Comparison of ENCODE assay signal across 8 cellular contexts in genomic region chr11:33161120-33162005, GRCh38. TPM values are rescaled to one million over a fixed set of nuclear protein-coding genes. Genes with fewer than 3 reads are reported as not detected.
DNase-seq lines count a peak whose midpoint lies in the region; FAIRE-seq and TF ChIP-seq lines count a peak whose summit lies in the region.

Gene CSTF3, minus strand, starts transcription at chr11:33161480. Its CDS starts 155 bp downstream, at chr11:33161325.

- H3K79me1 ChIP-seq in neuronal stem cell (ENCODE audit: low read depth, low read length), result peaks cover 1% of the 10 kb centered on the region

- H3K9me3 ChIP-seq in SK-N-MC (ENCODE audit: low read depth, low read length) (no peaks in the 10 kb centered on the region), neuronal stem cell (replicated peaks in 1 of 2; ENCODE audit: control insufficient read depth in 2 of 2, insufficient read depth in 1 of 2, low read depth in 1 of 2, low read length in 2 of 2) (peaks cover 0 to 21% of the 10 kb centered on the region in 2 donors)

- FAIRE-seq in frontal cortex (lab: Jason Lieb, UNC), result peak; percentile 96

- H3K18ac ChIP-seq in neuronal stem cell (ENCODE audit: low read length), result no peak within 1 kb of the TSS

- H3K4me2 ChIP-seq in neuronal stem cell (ENCODE audit: insufficient read depth, low read length, poor library complexity, severe bottlenecking), result peak within 1 kb of the TSS; percentile 56

- H3K4ac ChIP-seq in neuronal stem cell (ENCODE audit: low read length), result no peak within 1 kb of the TSS

- no peak within 1 kb of the TSS for H4K8ac ChIP-seq in neuronal stem cell (ENCODE audit: low read depth, low read length)

- no peak within 1 kb of the TSS for H3K23ac ChIP-seq in neuronal stem cell (ENCODE audit: low read depth, low read length, poor library complexity)

- peaks cover 2% of the 10 kb centered on the region for H3K27me3 Mint-ChIP-seq in HFFc6 (ENCODE audit: insufficient read depth)
- no peaks in the 10 kb centered on the region for H3K27me3 Mint-ChIP-seq in activated naive CD4-positive, alpha-beta T cell treated with anti-CD3 and anti-CD28 coated beads, Interleukin-2, amount 10 ng/mL, durations not matched to agents 7 days and 5 days

- CTCF ChIA-PET in activated naive CD4-positive, alpha-beta T cell treated with anti-CD3 and anti-CD28 coated beads, Interleukin-2, amount 10 ng/mL, durations not matched to agents 7 days and 5 days (lab: Charles Lee), result interaction anchor here (1.0 kb wide), 1 partner anchor 8 kb away, joined by 3 read pairs; no protein-coding TSS in a partner anchor

- no peak within 1 kb of the TSS for H4K91ac ChIP-seq in neuronal stem cell (ENCODE audit: low read depth, low read length, poor library complexity)

- peak within 1 kb of the TSS; percentile 88 for H2AFZ ChIP-seq in neuronal stem cell (ENCODE audit: low read length)

- H2BK120ac ChIP-seq in neuronal stem cell (ENCODE audit: low read depth, low read length), result no peak within 1 kb of the TSS

- H3K36me3 Mint-ChIP-seq in HFFc6 (ENCODE audit: low read depth), result peaks cover 40% of the 10 kb centered on the region
- H3K36me3 Mint-ChIP-seq in activated naive CD4-positive, alpha-beta T cell treated with anti-CD3 and anti-CD28 coated beads, Interleukin-2, amount 10 ng/mL, durations not matched to agents 7 days and 5 days, result peaks cover 24% of the 10 kb centered on the region

- peak; percentile 71 for TF ChIP-seq POLR2A in NB4 (IDR thresholded peaks at IDR 0.05; ENCODE audit: extremely low read depth, insufficient read length)

- TF ChIP-seq CTCF in GM06990 (IDR thresholded peaks at IDR 0.05; ENCODE audit: insufficient read depth, low read length, poor library complexity, severe bottlenecking) (no peak), HFFc6 (IDR thresholded peaks at IDR 0.05) (peak; percentile 80), NB4 (IDR thresholded peaks at IDR 0.05; ENCODE audit: low read depth, low read length) (no peak), subcutaneous adipose tissue (IDR thresholded peaks at IDR 0.05; ENCODE audit: low read depth) (no peak)

- H3K9ac ChIP-seq in SK-N-MC (ENCODE audit: insufficient read length), result peak within 1 kb of the TSS; percentile 100
- peak within 1 kb of the TSS; percentile 64 for H3K9ac ChIP-seq in neuronal stem cell (ENCODE audit: low read depth, low read length, poor library complexity)

- peak within 1 kb of the TSS; percentile 99 for H3K27ac Mint-ChIP-seq in HFFc6
- H3K27ac Mint-ChIP-seq in activated naive CD4-positive, alpha-beta T cell treated with anti-CD3 and anti-CD28 coated beads, Interleukin-2, amount 10 ng/mL, durations not matched to agents 7 days and 5 days, result peak within 1 kb of the TSS; percentile 95

- peak within 1 kb of the TSS; percentile 33 for H2AK5ac ChIP-seq in neuronal stem cell (ENCODE audit: low read depth, low read length)

- H2BK15ac ChIP-seq in neuronal stem cell (ENCODE audit: low read length), result no peak within 1 kb of the TSS

- no peak within 1 kb of the TSS for H2BK5ac ChIP-seq in neuronal stem cell (ENCODE audit: low read length)

- peak within 1 kb of the TSS; percentile 41 for H2BK12ac ChIP-seq in neuronal stem cell (ENCODE audit: low read length)

- H3K27ac ChIP-seq in SK-N-MC (peak within 1 kb of the TSS; percentile 97), neuronal stem cell (replicated peaks; ENCODE audit: low read length) (peak within 1 kb of the TSS; percentile 84)

- H3K4me3 Mint-ChIP-seq in HFFc6, result peak within 1 kb of the TSS; percentile 100
- peak within 1 kb of the TSS; percentile 100 for H3K4me3 Mint-ChIP-seq in activated naive CD4-positive, alpha-beta T cell treated with anti-CD3 and anti-CD28 coated beads, Interleukin-2, amount 10 ng/mL, durations not matched to agents 7 days and 5 days

- DNase-seq in GM06990 (ENCODE audit: extremely low read depth, insufficient read length) (peak; percentile 88), HFFc6 (peak; percentile 98), NB4 (ENCODE audit: low read depth) (peak; percentile 98), SK-N-MC (ENCODE audit: low read depth, low spot score) (peak; percentile 96), frontal cortex (ENCODE audit: low spot score in 2 of 2) (peak; percentile 79 to 94), neuronal stem cell (ENCODE audit: low spot score) (peak; percentile 99)
- peak; percentile 98 for DNase-seq in activated naive CD4-positive, alpha-beta T cell treated with anti-CD3 and anti-CD28 coated beads, Interleukin-2, amount 10 ng/mL, durations not matched to agents 7 days and 5 days

- H3K27me3 ChIP-seq in GM06990 (replicated peaks; ENCODE audit: control insufficient read depth, insufficient read depth, low read length) (no peaks in the 10 kb centered on the region), neuronal stem cell (ENCODE audit: control insufficient read depth in 3 of 3, insufficient read depth in 3 of 3, low read depth in 1 of 3, low read length in 3 of 3) (no peaks in the 10 kb centered on the region)

- peak within 1 kb of the TSS; percentile 96 for H3K4me3 ChIP-seq in GM06990 (replicated peaks; ENCODE audit: low read depth, low read length)
- H3K4me3 ChIP-seq in NB4 (ENCODE audit: low read depth, low read length), result peak within 1 kb of the TSS; percentile 99
- H3K4me3 ChIP-seq in SK-N-MC, result peak within 1 kb of the TSS; percentile 97
- H3K4me3 ChIP-seq in neuronal stem cell (ENCODE audit: low read length in 2 of 2), result peak within 1 kb of the TSS; percentile 90 to 97

- H3K9me3 Mint-ChIP-seq in HFFc6, result peaks cover 4% of the 10 kb centered on the region; the same call in 1 of the 2 replicates
- no peaks in the 10 kb centered on the region for H3K9me3 Mint-ChIP-seq in activated naive CD4-positive, alpha-beta T cell treated with anti-CD3 and anti-CD28 coated beads, Interleukin-2, amount 10 ng/mL, durations not matched to agents 7 days and 5 days

- H3K36me3 ChIP-seq in GM06990 (ENCODE audit: control insufficient read depth, insufficient read depth, low read length) (no peaks in the 10 kb centered on the region), SK-N-MC (ENCODE audit: insufficient read depth, low read length) (peaks cover 42% of the 10 kb centered on the region), neuronal stem cell (replicated peaks in 1 of 2; ENCODE audit: control insufficient read depth in 2 of 2, insufficient read depth in 2 of 2, low read length in 2 of 2) (peaks cover 2 to 31% of the 10 kb centered on the region in 2 donors)

- WGBS in neuronal stem cell (ENCODE audit: extremely low coverage in 2 of 2, insufficient read length in 2 of 2, insufficient replicate concordance in 1 of 2), 2 donors, result no CpG with 5 or more reads among the region's 40 CpGs

- peaks cover 47% of the 10 kb centered on the region for H3K4me1 Mint-ChIP-seq in HFFc6 (ENCODE audit: low read depth)
- H3K4me1 Mint-ChIP-seq in activated naive CD4-positive, alpha-beta T cell treated with anti-CD3 and anti-CD28 coated beads, Interleukin-2, amount 10 ng/mL, durations not matched to agents 7 days and 5 days, result peaks cover 39% of the 10 kb centered on the region

- H3K14ac ChIP-seq in neuronal stem cell (ENCODE audit: low read length), result no peak within 1 kb of the TSS

- H3K4me1 ChIP-seq in neuronal stem cell (ENCODE audit: control insufficient read depth in 2 of 2, insufficient read depth in 1 of 2, low read depth in 1 of 2, low read length in 2 of 2), result peaks cover 2 to 3% of the 10 kb centered on the region in 2 donors

RNA-seq across cellular contexts. Expression of gene CSTF3, which starts in this region (rescaled TPM):
- total RNA-seq in HFFc6 (2021; fragmentation: NEBNext Ultra II Directional; extraction: Animal tissue kit (Norgen Biotek cat#: 25700)), result 10 to 100 TPM; 28.9 to 39.5 (median 35.6) TPM
- total RNA-seq in frontal cortex (66.9 TPM), subcutaneous adipose tissue (10 to 100 TPM; 10.5 to 20.7 (median 13.4) TPM)
- polyA plus RNA-seq in neuronal stem cell (2013, experiment 1 of 2), result 93.9 TPM
- 93.8 TPM for polyA plus RNA-seq in neuronal stem cell (2013, experiment 2 of 2)

Comparison
In these comparisons a context has a peak if more than half of its experiments do, and no peak if none do; other contexts are left out.
1. Peak in every context shown above with its lines: DNase-seq, H3K4me3 ChIP-seq and H3K27ac ChIP-seq.